25 cellular contexts compared by ENCODE assay signal in genomic region chr2:5798083-5798482, GRCh38.
DNase-seq lines count a peak whose midpoint lies in the region; ATAC-seq and TF ChIP-seq lines count a peak whose summit lies in the region.
"Had no signal": no experiment of that assay in that cellular context is flagged by ENCODE, and none has a peak within 500 bp of the region (broad histone marks: within the 10 kb centered on the region; RNA-seq: fewer than 3 reads in every experiment).

No MANE protein-coding gene starts in this region.

- H4K8ac ChIP-seq in mesendoderm (ENCODE audit: low read depth, low read length), result no peak overlapping the region

- peak; percentile 79 for DNase-seq in AG04449 (ENCODE audit: low read depth, low spot score)
- DNase-seq in HK-2 (ENCODE audit: unreplicated experiment), result peak; percentile 2
- DNase-seq in choroid plexus epithelial cell (ENCODE audit: low read depth), result peak; percentile 5
- peak; percentile 6 for DNase-seq in mesendoderm
- DNase-seq in T-helper 9 cell, result no peak
- no peak for DNase-seq in Ammon's horn (ENCODE audit: low spot score)
- DNase-seq: activated CD4-positive, alpha-beta T cell treated with anti-CD3 and anti-CD28 coated beads for 36 hours; activated naive CD4-positive, alpha-beta T cell treated with Interleukin-2 at 50 U/mL for 16 hours; activated T-cell treated with anti-CD3 and anti-CD28 coated beads, Interleukin-2, amount 50 U/mL, for 48 hours; CD4-positive, CD25-positive, alpha-beta regulatory T cell; H9; left colon; NCI-H1092 treated with DMSO at 0.1 percent for 48 hours; NCI-H2029; NCI-H2227 treated with DMSO at 0.1 percent for 48 hours; spleen; stimulated activated CD4-positive, alpha-beta T cell treated with anti-CD3 and anti-CD28 coated beads, Interleukin-4, amount 100 ng/mL, for 24 hours; stimulated activated naive B cell treated with anti-CD40 and anti-IgM and Interleukin-4, amounts not matched to agents 10 μg/mL and 1 μg/mL and 100 μg/mL, for 72 hours; T-helper 17 cell; uterus had no signal

- TF ChIP-seq CTCF in AG04449 (IDR thresholded peaks at IDR 0.05; ENCODE audit: insufficient read depth, low read length, missing control alignments) (no peak), choroid plexus epithelial cell (conservative IDR thresholded peaks at IDR 0.05; ENCODE audit: low read depth, low read length) (no peak)

- H3K4me3 ChIP-seq in AG04449 (ENCODE audit: low read depth, low read length), result no peak overlapping the region
- H3K4me3 ChIP-seq in choroid plexus epithelial cell (ENCODE audit: low read depth, low read length), result no peak overlapping the region
- H3K4me3 ChIP-seq in mesendoderm (ENCODE audit: low read length), result no peak overlapping the region
- H3K4me3 ChIP-seq: GM12878, SK-N-MC, spleen, uterus had no signal

- no peak overlapping the region for H3K4ac ChIP-seq in mesendoderm (ENCODE audit: low read depth, low read length)

- H3K18ac ChIP-seq in mesendoderm (ENCODE audit: low read length), result no peak overlapping the region

- no peak overlapping the region for H2BK120ac ChIP-seq in mesendoderm (ENCODE audit: low read depth, low read length)

- H3K27ac ChIP-seq in mesendoderm (ENCODE audit: low read depth, low read length), result no peak overlapping the region
- H3K27ac ChIP-seq: HL-60, SK-N-MC, spleen, uterus had no signal

- H3K23ac ChIP-seq in mesendoderm (ENCODE audit: low read length), result no peak overlapping the region

- no peaks in the 10 kb centered on the region for H3K79me1 ChIP-seq in mesendoderm (ENCODE audit: low read length)

- WGBS in mesendoderm (ENCODE audit: extremely low coverage, insufficient coverage, low lambda C conversion rate), result no CpG with 5 or more reads among the region's 4 CpGs

- POLR2A ChIA-PET in AG04449 (lab: Yijun Ruan, JAX), result interaction anchor here (1.4 kb wide), 1 partner anchor 117 kb away, joined by 3 read pairs; no protein-coding TSS in a partner anchor

- ATAC-seq in HG02759 (IDR thresholded peaks at IDR 0.05; ENCODE audit: unreplicated experiment) (no peak), HG03135 (IDR thresholded peaks at IDR 0.05; ENCODE audit: unreplicated experiment) (no peak)
- ATAC-seq: activated CD4-positive, alpha-beta T cell treated with anti-CD3 and anti-CD28 coated beads for 36 hours; GM12878; left colon; stimulated activated naive B cell treated with anti-CD40 and anti-IgM and Interleukin-4, amounts not matched to agents 10 μg/mL and 1 μg/mL and 100 μg/mL, for 72 hours; T-helper 17 cell had no signal

- no peak overlapping the region for H4K5ac ChIP-seq in mesendoderm (ENCODE audit: low read length)

- no peak overlapping the region for H3K56ac ChIP-seq in mesendoderm (ENCODE audit: low read length)

- no peaks in the 10 kb centered on the region for H3K36me3 ChIP-seq in mesendoderm (ENCODE audit: control insufficient read depth, insufficient read depth, low read length)
- H3K36me3 ChIP-seq: spleen, uterus had no signal

- no peaks in the 10 kb centered on the region for H3K4me1 ChIP-seq in mesendoderm (ENCODE audit: control insufficient read depth, low read depth, low read length)
- H3K4me1 ChIP-seq: spleen, uterus had no signal

- H3K9ac ChIP-seq in mesendoderm (ENCODE audit: low read length), result no peak overlapping the region

- H2AK5ac ChIP-seq in mesendoderm (ENCODE audit: low read length), result no peak overlapping the region

- no peaks in the 10 kb centered on the region for H3K79me2 ChIP-seq in mesendoderm (ENCODE audit: control insufficient read depth, insufficient read depth, low read length)

- no peak overlapping the region for H2BK5ac ChIP-seq in mesendoderm (ENCODE audit: low read length)

- CTCF ChIA-PET in AG04449 (lab: Yijun Ruan, JAX), result no interaction called here

- no peak overlapping the region for H3K4me2 ChIP-seq in mesendoderm (ENCODE audit: low read length)

- no peaks in the 10 kb centered on the region for H3K27me3 ChIP-seq in mesendoderm (ENCODE audit: insufficient read depth, low read length, poor library complexity)
- H3K27me3 ChIP-seq: spleen, uterus had no signal

- no peak overlapping the region for H2BK15ac ChIP-seq in mesendoderm (replicated peaks; ENCODE audit: low read depth)

Comparison
In these comparisons a context has a peak if more than half of its experiments do, and no peak if none do; other contexts are left out.
1. DNase-seq: peak in AG04449 (single experiment), HK-2 (single experiment), choroid plexus epithelial cell (single experiment) and mesendoderm (single experiment); none in T-helper 9 cell (single experiment) and Ammon's horn (single experiment).